Comparison of ENCODE assay signal across 7 cellular contexts in the genomic region with DNA sequence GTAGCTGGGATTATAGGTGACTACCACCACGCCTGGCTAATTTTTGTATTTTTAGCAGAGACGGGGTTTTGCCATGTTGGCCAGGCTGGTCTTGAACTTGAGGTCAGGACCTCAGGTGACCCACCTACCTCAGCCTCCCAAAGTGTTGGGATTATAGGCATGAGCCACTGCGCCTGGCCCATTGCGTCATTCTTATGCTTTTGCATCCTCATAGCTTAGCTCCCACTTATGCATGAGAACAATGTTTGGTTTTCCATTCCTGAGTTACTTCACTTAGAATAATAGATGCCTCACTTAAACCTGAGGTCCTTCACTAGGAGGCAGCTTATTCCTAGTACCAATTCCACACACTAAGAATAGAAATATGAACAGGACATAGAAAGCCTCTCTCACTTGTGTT. TPM values are rescaled to one million over a fixed set of nuclear protein-coding genes. Genes with fewer than 3 reads are reported as not detected.
"Had no signal": no experiment of that assay in that cellular context is flagged by ENCODE, and none has a peak within 500 bp of the region (broad histone marks: within the 10 kb centered on the region; RNA-seq: fewer than 3 reads in every experiment).

No MANE protein-coding gene starts in this region.

RNA-seq across cellular contexts. Expression of a gene that starts 11.9 kb away (rescaled TPM):
- total RNA-seq: GM23248, GM23338, H1, H4, H7, H9, HFFc6 had no signal
- polyA plus RNA-seq: GM23248, GM23338, H1 had no signal
